ENCODE assay signal across 8 cellular contexts in genomic region chr17:79970576-79971068, GRCh38.
DNase-seq lines count a peak whose midpoint lies in the region; ATAC-seq and TF ChIP-seq lines count a peak whose summit lies in the region.

No MANE protein-coding gene starts in this region.

- CTCF ChIA-PET in AG04450 (lab: Charles Lee): no interaction called here

- no peaks in the 10 kb centered on the region for H4K20me1 ChIP-seq in OCI-LY3 (ENCODE audit: insufficient read depth, low read length)

- H3K79me2 ChIP-seq in OCI-LY3 (ENCODE audit: low read length): no peaks in the 10 kb centered on the region

- peaks cover 19% of the 10 kb centered on the region for H3K4me1 ChIP-seq in OCI-LY3 (ENCODE audit: low read length)
- H3K4me1 ChIP-seq in lower lobe of right lung: no peaks in the 10 kb centered on the region

- no peak for DNase-seq in AG04450 (ENCODE audit: low read depth, low spot score)
- no peak for DNase-seq in GM13976 (ENCODE audit: low spot score)
- DNase-seq in brain microvascular endothelial cell: no peak
- peak; percentile 51 for DNase-seq in lower lobe of right lung

- in situ Hi-C loops in GM13976 (cut with MboI; ENCODE audit: low sequenced_read_pairs, unreplicated experiment) (no loop called here), brain microvascular endothelial cell (cut with HindIII; ENCODE audit: low pct_ligation_motif_present, low sequenced_read_pairs) (no loop called here)

- H3K27ac ChIP-seq in AG04450 (ENCODE audit: low read depth, low read length): no peak overlapping the region
- 0 out of 2 replicates have a peak overlapping the region, but pooled peaks have one; percentile 9 for H3K27ac ChIP-seq in OCI-LY3 (ENCODE audit: low read length)
- H3K27ac ChIP-seq in brain microvascular endothelial cell: no peak overlapping the region
- no peak overlapping the region for H3K27ac ChIP-seq in lower lobe of right lung

- intact Hi-C loops in lower lobe of right lung (cut with DNase I): no loop called here

- peak overlapping the region; percentile 43; the same call in 1 of the 2 replicates for H3K9ac ChIP-seq in OCI-LY3 (ENCODE audit: low read length)

- peak; percentile 20; the same call in 1 of the 2 replicates for TF ChIP-seq CTCF in AG04450 (IDR thresholded peaks at IDR 0.05; ENCODE audit: low read depth, low read length)
- peak; percentile 41 for TF ChIP-seq CTCF in GM13976 (IDR thresholded peaks at IDR 0.05; ENCODE audit: borderline replicate concordance, control extremely low read depth, extremely low read depth, insufficient read depth, missing control alignments)
- peak; percentile 83 for TF ChIP-seq CTCF in OCI-LY3 (IDR thresholded peaks at IDR 0.05; ENCODE audit: low read depth, low read length)
- peak; percentile 70 for TF ChIP-seq CTCF in brain microvascular endothelial cell (IDR thresholded peaks at IDR 0.05; ENCODE audit: low read depth, low read length, missing control alignments)
- TF ChIP-seq CTCF in lower lobe of right lung (IDR thresholded peaks at IDR 0.05): peak; percentile 51

- H2AFZ ChIP-seq in OCI-LY3 (ENCODE audit: low read depth, low read length): no peak overlapping the region

- H3K4me3 ChIP-seq in AG04450 (ENCODE audit: low read depth, low read length): no peak overlapping the region
- H3K4me3 ChIP-seq in OCI-LY3 (ENCODE audit: low read length): no peak overlapping the region
- no peak overlapping the region for H3K4me3 ChIP-seq in brain microvascular endothelial cell (ENCODE audit: low read depth, low read length)
- H3K4me3 ChIP-seq in lower lobe of right lung: no peak overlapping the region

- H3K4me2 ChIP-seq in OCI-LY3 (ENCODE audit: low read length): peak overlapping the region; percentile 54

- H3K27me3 ChIP-seq in AG04450 (ENCODE audit: control insufficient read depth, insufficient read depth, low read length) (no peaks in the 10 kb centered on the region), OCI-LY3 (ENCODE audit: low read depth, low read length) (no peaks in the 10 kb centered on the region), brain microvascular endothelial cell (replicated peaks) (no peaks in the 10 kb centered on the region), lower lobe of right lung (ENCODE audit: low read depth) (no peaks in the 10 kb centered on the region)

- ATAC-seq in lower lobe of right lung (peak; percentile 52 to 68), HG03521 (IDR thresholded peaks at IDR 0.05; ENCODE audit: unreplicated experiment) (no peak), HG02981 (IDR thresholded peaks at IDR 0.05; ENCODE audit: unreplicated experiment) (no peak), GM18511 (IDR thresholded peaks at IDR 0.05; ENCODE audit: unreplicated experiment) (no peak)

- peaks cover 2% of the 10 kb centered on the region; the same call in 1 of the 2 replicates for H3K9me3 ChIP-seq in AG04450 (ENCODE audit: control insufficient read depth, insufficient read depth, low read length)
- H3K9me3 ChIP-seq in OCI-LY3 (ENCODE audit: insufficient read depth, low read length): no peaks in the 10 kb centered on the region
- no peaks in the 10 kb centered on the region for H3K9me3 ChIP-seq in lower lobe of right lung

- no peaks in the 10 kb centered on the region for H3K36me3 ChIP-seq in OCI-LY3 (replicated peaks; ENCODE audit: low read depth, low read length)
- peaks cover 4% of the 10 kb centered on the region for H3K36me3 ChIP-seq in brain microvascular endothelial cell (replicated peaks)
- peaks cover 5% of the 10 kb centered on the region for H3K36me3 ChIP-seq in lower lobe of right lung

- POLR2A ChIA-PET in AG04450 (lab: Yijun Ruan, JAX): interaction anchor here (0.6 kb wide), 1 partner anchor 224 kb away, joined by 8 read pairs; no protein-coding TSS in a partner anchor

Comparison
In these comparisons a context has a peak if more than half of its experiments do, and no peak if none do; other contexts are left out.
1. CTCF ChIP-seq: peak in every context shown above with its lines; median percentile 83 in OCI-LY3; 70 in brain microvascular endothelial cell; 51 in lower lobe of right lung; 41 in GM13976; 20 in AG04450.
2. ATAC-seq: peak in lower lobe of right lung (2 of 2); none in HG03521 (single experiment), HG02981 (single experiment) and GM18511 (single experiment).